24 cellular contexts compared by ENCODE assay signal in the genomic region with DNA sequence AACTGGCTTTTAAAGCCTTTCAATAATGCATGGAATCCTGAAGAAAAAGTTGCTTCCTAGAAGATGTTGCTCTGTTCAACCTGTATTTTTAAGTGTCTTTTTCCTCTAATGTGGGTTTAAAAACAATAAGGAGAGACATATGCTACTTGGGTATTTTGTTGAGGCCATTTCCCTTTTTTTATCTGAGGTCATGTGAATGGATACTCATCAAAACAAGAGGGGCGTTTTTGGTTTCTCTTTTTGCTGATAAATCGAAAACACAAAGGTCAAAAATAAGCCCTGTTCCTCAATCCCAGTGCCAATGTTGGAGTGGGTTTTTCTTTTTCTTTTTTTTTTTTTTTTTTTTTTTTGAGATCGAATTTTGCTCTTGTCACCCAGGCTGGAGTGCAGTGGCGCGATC.
DNase-seq lines count a peak whose midpoint lies in the region; TF ChIP-seq lines count a peak whose summit lies in the region.
"Had no signal": no experiment of that assay in that cellular context is flagged by ENCODE, and none has a peak within 500 bp of the region (broad histone marks: within the 10 kb centered on the region; RNA-seq: fewer than 3 reads in every experiment).

No MANE protein-coding gene starts in this region.

- H3K9me3 ChIP-seq in A673 (ENCODE audit: low read depth, low read length, poor library complexity, severe bottlenecking) (peaks cover 6% of the 10 kb centered on the region), thyroid gland (no peaks in the 10 kb centered on the region)
- H3K9me3 ChIP-seq: A549; BLaER1 treated with 17β-estradiol and CSF1 and Interleukin-3, amounts not matched to agents 10 nM and 100 nM had no signal

- H3K4me3 ChIP-seq in A673 (ENCODE audit: low read depth, low read length, poor library complexity, severe bottlenecking) (no peak overlapping the region), H7 (ENCODE audit: insufficient read depth, low read depth, low read length) (no peak overlapping the region), thyroid gland (replicated peaks in 1 of 3) (no peak overlapping the region)
- H3K4me3 ChIP-seq: A549; BLaER1 treated with 17β-estradiol and CSF1 and Interleukin-3, amounts not matched to agents 10 nM and 100 nM; GM12878 had no signal

- H3K36me3 Mint-ChIP-seq in dendritic cell treated with granulocyte-macrophage colony-stimulating factor and Interleukin-4, amounts not matched to agents 40 ng/mL and 50 ng/mL, for 4 days (ENCODE audit: low read depth) = no peaks in the 10 kb centered on the region
- H3K36me3 Mint-ChIP-seq: CD4-positive, alpha-beta memory T cell; CD4-positive, CD25-positive, alpha-beta regulatory T cell had no signal

- POLR2A ChIA-PET in A673 (lab: Charles Lee; ENCODE audit: low non-redundant PET) = no interaction called here

- 88 to 91% methylated on average over 5 of the region's 5 CpGs for WGBS in thyroid gland, 2 donors

- no peaks in the 10 kb centered on the region for H3K27me3 Mint-ChIP-seq in dendritic cell treated with granulocyte-macrophage colony-stimulating factor and Interleukin-4, amounts not matched to agents 40 ng/mL and 50 ng/mL, for 4 days
- H3K27me3 Mint-ChIP-seq: B cell; CD4-positive, alpha-beta memory T cell; CD4-positive, CD25-positive, alpha-beta regulatory T cell; CD8-positive, alpha-beta memory T cell had no signal

- H3K27me3 ChIP-seq in A673 (replicated peaks; ENCODE audit: insufficient read depth, low read depth, low read length, poor library complexity) (no peaks in the 10 kb centered on the region), H7 (ENCODE audit: control insufficient read depth, insufficient read depth, low read length) (peaks cover 31% of the 10 kb centered on the region), thyroid gland (no peaks in the 10 kb centered on the region)
- H3K27me3 ChIP-seq: BLaER1 treated with 17β-estradiol and CSF1 and Interleukin-3, amounts not matched to agents 10 nM and 100 nM had no signal

- no peak overlapping the region for H3K4me3 Mint-ChIP-seq in dendritic cell treated with granulocyte-macrophage colony-stimulating factor and Interleukin-4, amounts not matched to agents 40 ng/mL and 50 ng/mL, for 4 days
- H3K4me3 Mint-ChIP-seq: B cell; CD4-positive, alpha-beta memory T cell; CD8-positive, alpha-beta memory T cell had no signal

- CTCF ChIA-PET in A673 (lab: Charles Lee) = no interaction called here

- peaks cover 6% of the 10 kb centered on the region for H3K4me1 Mint-ChIP-seq in dendritic cell treated with granulocyte-macrophage colony-stimulating factor and Interleukin-4, amounts not matched to agents 40 ng/mL and 50 ng/mL, for 4 days (ENCODE audit: low read depth)
- H3K4me1 Mint-ChIP-seq: B cell; CD4-positive, alpha-beta memory T cell; CD4-positive, CD25-positive, alpha-beta regulatory T cell; CD8-positive, alpha-beta memory T cell had no signal

- no peaks in the 10 kb centered on the region for H3K9me3 Mint-ChIP-seq in dendritic cell treated with granulocyte-macrophage colony-stimulating factor and Interleukin-4, amounts not matched to agents 40 ng/mL and 50 ng/mL, for 4 days

- no peak for TF ChIP-seq POLR2A in thyroid gland (IDR thresholded peaks at IDR 0.05)

- intact Hi-C loops in dendritic cell treated with granulocyte-macrophage colony-stimulating factor and Interleukin-4, amounts not matched to agents 40 ng/mL and 50 ng/mL, for 4 days (cut with micrococcal nuclease) = no loop called here
- intact Hi-C loops in A673 (cut with micrococcal nuclease; ENCODE audit: unreplicated experiment) = no loop called here
- intact Hi-C loops in thyroid gland (cut with DNase I) = no loop called here

- H3K27ac ChIP-seq in A673 (ENCODE audit: low read depth, low read length, poor library complexity, severe bottlenecking) = no peak overlapping the region
- no peak overlapping the region for H3K27ac ChIP-seq in thyroid gland
- H3K27ac ChIP-seq: 22Rv1, A549, C4-2B had no signal

- TF ChIP-seq CTCF in A673 (conservative IDR thresholded peaks at IDR 0.05; ENCODE audit: low read depth, low read length) (no peak), thyroid gland (IDR thresholded peaks at IDR 0.05) (no peak)

- no TSS peak for BruUV-seq in A673 (replicated peaks; lab: Mats Ljungman, UMichigan)

- DNase-seq in CD1c-positive myeloid dendritic cell (ENCODE audit: extremely low spot score) (peak; percentile 67), medulla oblongata (ENCODE audit: extremely low spot score) (peak; percentile 25), A673 (ENCODE audit: low spot score) (no peak), H7 (no peak), thyroid gland (no peak)
- DNase-seq: AML-193; CD4-positive, alpha-beta memory T cell; CD4-positive, CD25-positive, alpha-beta regulatory T cell; CD8-positive, alpha-beta memory T cell; COR-L47; DMS 273 treated with DMSO at 0.1 percent for 48 hours; DMS153; DMS53; DMS79; DND-41; EL; GDM1 had no signal

- no peaks in the 10 kb centered on the region for H3K36me3 ChIP-seq in A673 (ENCODE audit: insufficient read depth, low read length, poor library complexity, severe bottlenecking)
- H3K36me3 ChIP-seq in H7 (replicated peaks; ENCODE audit: control insufficient read depth, insufficient read depth, low read length) = no peaks in the 10 kb centered on the region
- H3K36me3 ChIP-seq in thyroid gland = no peaks in the 10 kb centered on the region
- H3K36me3 ChIP-seq: BLaER1 treated with 17β-estradiol and CSF1 and Interleukin-3, amounts not matched to agents 10 nM and 100 nM had no signal

- H3K27ac Mint-ChIP-seq in dendritic cell treated with granulocyte-macrophage colony-stimulating factor and Interleukin-4, amounts not matched to agents 40 ng/mL and 50 ng/mL, for 4 days = peak overlapping the region; percentile 28
- H3K27ac Mint-ChIP-seq: B cell; CD4-positive, alpha-beta memory T cell; CD4-positive, CD25-positive, alpha-beta regulatory T cell; CD8-positive, alpha-beta memory T cell had no signal

- H3K4me1 ChIP-seq in A673 (ENCODE audit: insufficient read depth, low read length, poor library complexity, severe bottlenecking) (no peaks in the 10 kb centered on the region), thyroid gland (no peaks in the 10 kb centered on the region)
- H3K4me1 ChIP-seq: A549 had no signal

Comparison
In these comparisons a context has a peak if more than half of its experiments do, and no peak if none do; other contexts are left out.
1. DNase-seq: peak in CD1c-positive myeloid dendritic cell (single experiment) and medulla oblongata (single experiment); none in A673 (single experiment), H7 (single experiment) and thyroid gland (0 of 2).